In genomic region chr17:63275318-63275967, GRCh38 we compare ENCODE assay signal across 9 cellular contexts.
DNase-seq lines count a peak whose midpoint lies in the region; ATAC-seq and TF ChIP-seq lines count a peak whose summit lies in the region.
"Had no signal": no experiment of that assay in that cellular context is flagged by ENCODE, and none has a peak within 500 bp of the region (broad histone marks: within the 10 kb centered on the region; RNA-seq: fewer than 3 reads in every experiment).

No MANE protein-coding gene starts in this region.

- no peaks in the 10 kb centered on the region for H3K36me3 ChIP-seq in A673 (ENCODE audit: insufficient read depth, low read length, poor library complexity, severe bottlenecking)
- no peaks in the 10 kb centered on the region for H3K36me3 ChIP-seq in adipocyte (ENCODE audit: control insufficient read depth, insufficient read depth, low read length, severe bottlenecking)
- no peaks in the 10 kb centered on the region for H3K36me3 ChIP-seq in kidney epithelial cell (ENCODE audit: control insufficient read depth, insufficient read depth, low read length)
- no peaks in the 10 kb centered on the region for H3K36me3 ChIP-seq in stomach

- peak; percentile 73 for DNase-seq in A673 (ENCODE audit: low spot score)
- peak; percentile 13 for DNase-seq in HK-2 (ENCODE audit: unreplicated experiment)
- peak; percentile 82 for DNase-seq in adipocyte (ENCODE audit: low read depth)
- peak; percentile 96 for DNase-seq in kidney epithelial cell (ENCODE audit: low read depth)
- DNase-seq in NCI-H187 (lab: John Stamatoyannopoulos, UW), result no peak
- no peak for DNase-seq in stomach
- DNase-seq in stimulated activated naive CD4-positive, alpha-beta T cell (lab: John Stamatoyannopoulos, UW), result no peak

- POLR2A ChIA-PET in A673 (lab: Charles Lee; ENCODE audit: low non-redundant PET), result no interaction called here

- H3K27me3 ChIP-seq in A673 (replicated peaks; ENCODE audit: insufficient read depth, low read depth, low read length, poor library complexity) (no peaks in the 10 kb centered on the region), adipocyte (replicated peaks; ENCODE audit: control insufficient read depth, insufficient read depth, low read length) (no peaks in the 10 kb centered on the region), kidney epithelial cell (ENCODE audit: control insufficient read depth, insufficient read depth, low read length) (no peaks in the 10 kb centered on the region), stomach (no peaks in the 10 kb centered on the region)
- H3K27me3 ChIP-seq: neutrophil had no signal

- no peak for TF ChIP-seq EP300 in stomach (IDR thresholded peaks at IDR 0.05)

- 25 to 45% (median 37%) methylated on average over 1 of the region's 1 CpG for WGBS in stomach, 5 donors

- ATAC-seq in GM21528 (IDR thresholded peaks at IDR 0.05; ENCODE audit: low FRiP score, unreplicated experiment), result no peak

- no peak for TF ChIP-seq POLR2A in stomach (IDR thresholded peaks at IDR 0.05)

- no peak overlapping the region for H3K27ac ChIP-seq in A673 (ENCODE audit: low read depth, low read length, poor library complexity, severe bottlenecking)
- no peak overlapping the region for H3K27ac ChIP-seq in stomach
- H3K27ac ChIP-seq: neutrophil had no signal

- TF ChIP-seq CTCF in A673 (conservative IDR thresholded peaks at IDR 0.05; ENCODE audit: low read depth, low read length), result no peak
- TF ChIP-seq CTCF in kidney epithelial cell (IDR thresholded peaks at IDR 0.05; ENCODE audit: insufficient read depth, low read length, poor library complexity, severe bottlenecking), result no peak
- TF ChIP-seq CTCF in stomach (IDR thresholded peaks at IDR 0.05), result no peak

- H3K4me1 ChIP-seq in A673 (ENCODE audit: insufficient read depth, low read length, poor library complexity, severe bottlenecking), result peaks cover 8% of the 10 kb centered on the region
- peaks cover 76% of the 10 kb centered on the region for H3K4me1 ChIP-seq in adipocyte (ENCODE audit: control insufficient read depth, insufficient read depth, low read length)
- H3K4me1 ChIP-seq in stomach, result peaks cover 0 to 10% (median 2%) of the 10 kb centered on the region in 4 donors

- CTCF ChIA-PET in A673 (lab: Charles Lee), result no interaction called here

- BruUV-seq in A673 (replicated peaks; lab: Mats Ljungman, UMichigan), result no TSS peak

- H3K9ac ChIP-seq in adipocyte (ENCODE audit: low read length), result peak overlapping the region; percentile 37

- intact Hi-C loops in A673 (cut with micrococcal nuclease; ENCODE audit: unreplicated experiment) (no loop called here), stomach (cut with DNase I; ENCODE audit: low total_unique reads) (no loop called here)

- H3K9me3 ChIP-seq in A673 (ENCODE audit: low read depth, low read length, poor library complexity, severe bottlenecking) (no peaks in the 10 kb centered on the region), adipocyte (ENCODE audit: control insufficient read depth, low read length) (peaks cover 3% of the 10 kb centered on the region), stomach (no peaks in the 10 kb centered on the region)
- H3K9me3 ChIP-seq: neutrophil had no signal

- H3K4me3 ChIP-seq in A673 (ENCODE audit: low read depth, low read length, poor library complexity, severe bottlenecking) (no peak overlapping the region), adipocyte (ENCODE audit: low read length) (peak overlapping the region; percentile 47), kidney epithelial cell (ENCODE audit: low read depth, low read length) (no peak overlapping the region), stomach (no peak overlapping the region)

Comparison
In these comparisons a context has a peak if more than half of its experiments do, and no peak if none do; other contexts are left out.
1. DNase-seq: peak in A673 (single experiment), HK-2 (single experiment), adipocyte (single experiment) and kidney epithelial cell (single experiment); none in NCI-H187 (0 of 2), stomach (single experiment) and stimulated activated naive CD4-positive, alpha-beta T cell (0 of 6).